In genomic region chr7:46486264-46487206, GRCh38 we compare ENCODE assay signal across 12 cellular contexts.
DNase-seq lines count a peak whose midpoint lies in the region; ATAC-seq and TF ChIP-seq lines count a peak whose summit lies in the region.
"Had no signal": no experiment of that assay in that cellular context is flagged by ENCODE, and none has a peak within 500 bp of the region (broad histone marks: within the 10 kb centered on the region; RNA-seq: fewer than 3 reads in every experiment).

No MANE protein-coding gene starts in this region.

- no peak overlapping the region for H2BK120ac ChIP-seq in mesenchymal stem cell (ENCODE audit: low read depth, low read length)

- no peak overlapping the region for H3K23ac ChIP-seq in mesenchymal stem cell (ENCODE audit: low read length in 2 of 2)

- no peak for ATAC-seq in HG03342 (IDR thresholded peaks at IDR 0.05; ENCODE audit: unreplicated experiment)

- H3K4me2 ChIP-seq in mesenchymal stem cell (ENCODE audit: low read length, poor library complexity, severe bottlenecking): no peak overlapping the region
- H3K4me2 ChIP-seq: BLaER1 had no signal

- no peaks in the 10 kb centered on the region for H3K27me3 Mint-ChIP-seq in activated CD4-positive, alpha-beta T cell treated with anti-CD3 and anti-CD28 coated beads, Interleukin-2, amount 10 ng/mL, durations not matched to agents 7 days and 5 days
- H3K27me3 Mint-ChIP-seq: activated CD4-positive, alpha-beta memory T cell treated with anti-CD3 and anti-CD28 coated beads, Interleukin-2, amount 10 ng/mL, durations not matched to agents 7 days and 5 days had no signal

- H3K27ac Mint-ChIP-seq in activated CD4-positive, alpha-beta T cell treated with anti-CD3 and anti-CD28 coated beads, Interleukin-2, amount 10 ng/mL, durations not matched to agents 7 days and 5 days: no peak overlapping the region
- H3K27ac Mint-ChIP-seq: activated CD4-positive, alpha-beta memory T cell treated with anti-CD3 and anti-CD28 coated beads, Interleukin-2, amount 10 ng/mL, durations not matched to agents 7 days and 5 days had no signal

- 12% methylated on average over 4 of the region's 5 CpGs for WGBS in mesenchymal stem cell

- no peaks in the 10 kb centered on the region for H3K36me3 Mint-ChIP-seq in activated CD4-positive, alpha-beta T cell treated with anti-CD3 and anti-CD28 coated beads, Interleukin-2, amount 10 ng/mL, durations not matched to agents 7 days and 5 days (ENCODE audit: low read depth)

- H3K4me3 ChIP-seq in AG04449 (ENCODE audit: low read depth, low read length) (no peak overlapping the region), MG63 (no peak overlapping the region), mesenchymal stem cell (ENCODE audit: insufficient read depth in 1 of 2, low read depth in 1 of 2, low read length in 2 of 2) (no peak overlapping the region)
- H3K4me3 ChIP-seq: BLaER1 had no signal

- H3K36me3 ChIP-seq in MG63: no peaks in the 10 kb centered on the region
- no peaks in the 10 kb centered on the region for H3K36me3 ChIP-seq in mesenchymal stem cell (ENCODE audit: control insufficient read depth in 1 of 2, insufficient read depth in 2 of 2, low read depth in 1 of 2, low read length in 2 of 2)
- H3K36me3 ChIP-seq: BLaER1 had no signal

- H3K4ac ChIP-seq in mesenchymal stem cell (ENCODE audit: low read depth in 1 of 2, low read length in 2 of 2): peak overlapping the region in 1 of 2 experiments; percentile 56

- peaks cover 8% of the 10 kb centered on the region for H3K4me1 ChIP-seq in mesenchymal stem cell (ENCODE audit: control insufficient read depth, insufficient read depth, low read depth, low read length)
- H3K4me1 ChIP-seq: BLaER1 had no signal

- H4K8ac ChIP-seq in mesenchymal stem cell (ENCODE audit: low read length): peak overlapping the region; percentile 81

- no peak overlapping the region for H3K4me3 Mint-ChIP-seq in activated CD4-positive, alpha-beta T cell treated with anti-CD3 and anti-CD28 coated beads, Interleukin-2, amount 10 ng/mL, durations not matched to agents 7 days and 5 days
- H3K4me3 Mint-ChIP-seq: activated CD4-positive, alpha-beta memory T cell treated with anti-CD3 and anti-CD28 coated beads, Interleukin-2, amount 10 ng/mL, durations not matched to agents 7 days and 5 days had no signal

- no peaks in the 10 kb centered on the region for H3K9me3 ChIP-seq in MG63
- H3K9me3 ChIP-seq in mesenchymal stem cell (ENCODE audit: control insufficient read depth, low read length): no peaks in the 10 kb centered on the region
- H3K9me3 ChIP-seq: BLaER1 had no signal

- H3K27me3 ChIP-seq in MG63 (no peaks in the 10 kb centered on the region), mesenchymal stem cell (ENCODE audit: control insufficient read depth in 1 of 2, insufficient read depth in 1 of 2, low read length in 2 of 2) (no peaks in the 10 kb centered on the region)
- H3K27me3 ChIP-seq: BLaER1 had no signal

- no peaks in the 10 kb centered on the region for H3K4me1 Mint-ChIP-seq in activated CD4-positive, alpha-beta T cell treated with anti-CD3 and anti-CD28 coated beads, Interleukin-2, amount 10 ng/mL, durations not matched to agents 7 days and 5 days
- H3K4me1 Mint-ChIP-seq: activated CD4-positive, alpha-beta memory T cell treated with anti-CD3 and anti-CD28 coated beads, Interleukin-2, amount 10 ng/mL, durations not matched to agents 7 days and 5 days had no signal

- H3K18ac ChIP-seq in mesenchymal stem cell (ENCODE audit: low read depth in 1 of 2, low read length in 2 of 2): no peak overlapping the region

- no peak overlapping the region for H2AK5ac ChIP-seq in mesenchymal stem cell (ENCODE audit: low read length, severe bottlenecking)

- H3K9ac ChIP-seq in mesenchymal stem cell (ENCODE audit: low read length): peak overlapping the region; percentile 62
- H3K9ac ChIP-seq: BLaER1 had no signal

- no peak for TF ChIP-seq CTCF in AG04449 (IDR thresholded peaks at IDR 0.05; ENCODE audit: insufficient read depth, low read length, missing control alignments)

- H2BK12ac ChIP-seq in mesenchymal stem cell (ENCODE audit: low read length in 2 of 2): peak overlapping the region; percentile 43 to 87

- no peaks in the 10 kb centered on the region for H3K79me1 ChIP-seq in mesenchymal stem cell (replicated peaks; ENCODE audit: low read length, poor library complexity, severe bottlenecking)

- H2BK15ac ChIP-seq in mesenchymal stem cell (ENCODE audit: low read depth, poor library complexity, severe bottlenecking): peak overlapping the region; percentile 4

- CTCF ChIA-PET in AG04449 (lab: Yijun Ruan, JAX): interaction anchor here (0.8 to 2.9 kb wide), 5 partner anchors 9 to 602 kb away, joined by 3 to 11 read pairs (median 5); partner anchors contain the start of gene IGFBP3
- CTCF ChIA-PET in activated CD4-positive, alpha-beta T cell treated with anti-CD3 and anti-CD28 coated beads, Interleukin-2, amount 10 ng/mL, durations not matched to agents 7 days and 5 days (lab: Charles Lee): no interaction called here

- H3K9me3 Mint-ChIP-seq in activated CD4-positive, alpha-beta T cell treated with anti-CD3 and anti-CD28 coated beads, Interleukin-2, amount 10 ng/mL, durations not matched to agents 7 days and 5 days: peaks cover 3% of the 10 kb centered on the region
- H3K9me3 Mint-ChIP-seq: activated CD4-positive, alpha-beta memory T cell treated with anti-CD3 and anti-CD28 coated beads, Interleukin-2, amount 10 ng/mL, durations not matched to agents 7 days and 5 days had no signal

- no peak overlapping the region for H2AFZ ChIP-seq in mesenchymal stem cell (ENCODE audit: low read depth, low read length)

- DNase-seq in AG04449 (ENCODE audit: low read depth, low spot score) (peak; percentile 58), MG63 (peak; percentile 75), epithelial cell of prostate (ENCODE audit: low read depth, low spot score) (peak; percentile 85), mesenchymal stem cell (peak; percentile 81), pons (ENCODE audit: low spot score) (no peak), nucleus accumbens (lab: John Stamatoyannopoulos, UW) (no peak)
- no peak for DNase-seq in activated CD4-positive, alpha-beta T cell treated with anti-CD3 and anti-CD28 coated beads, Interleukin-2, amount 10 ng/mL, durations not matched to agents 7 days and 5 days
- DNase-seq: activated CD4-positive, alpha-beta memory T cell treated with anti-CD3 and anti-CD28 coated beads, Interleukin-2, amount 10 ng/mL, durations not matched to agents 7 days and 5 days; anterior cingulate cortex; NCI-H2029 treated with DMSO at 0.1 percent for 48 hours had no signal

- no peak overlapping the region for H3K14ac ChIP-seq in mesenchymal stem cell (ENCODE audit: low read length in 2 of 2)

- POLR2A ChIA-PET in AG04449 (lab: Yijun Ruan, JAX): interaction anchor here (0.8 kb wide), 1 partner anchor 286 kb away, joined by 3 read pairs; no protein-coding TSS in a partner anchor
- POLR2A ChIA-PET in activated CD4-positive, alpha-beta T cell treated with anti-CD3 and anti-CD28 coated beads, Interleukin-2, amount 10 ng/mL, durations not matched to agents 7 days and 5 days (lab: Charles Lee): no interaction called here

- H3K27ac ChIP-seq in epithelial cell of prostate (peak overlapping the region; percentile 59), mesenchymal stem cell (ENCODE audit: low read length, poor library complexity, severe bottlenecking) (peak overlapping the region; percentile 72)
- H3K27ac ChIP-seq: BLaER1 had no signal

- H2BK5ac ChIP-seq in mesenchymal stem cell (ENCODE audit: low read depth, low read length, poor library complexity, severe bottlenecking): no peak overlapping the region

- H4K91ac ChIP-seq in mesenchymal stem cell (ENCODE audit: low read length): no peak overlapping the region

Comparison
In these comparisons a context has a peak if more than half of its experiments do, and no peak if none do; other contexts are left out.
1. DNase-seq: peak in AG04449 (single experiment), MG63 (single experiment), epithelial cell of prostate (single experiment) and mesenchymal stem cell (single experiment); none in activated CD4-positive, alpha-beta T cell treated with anti-CD3 and anti-CD28 coated beads, Interleukin-2, amount 10 ng/mL, durations not matched to agents 7 days and 5 days (single experiment), pons (single experiment) and nucleus accumbens (0 of 56).